9 cellular contexts compared by ENCODE assay signal in the genomic region with DNA sequence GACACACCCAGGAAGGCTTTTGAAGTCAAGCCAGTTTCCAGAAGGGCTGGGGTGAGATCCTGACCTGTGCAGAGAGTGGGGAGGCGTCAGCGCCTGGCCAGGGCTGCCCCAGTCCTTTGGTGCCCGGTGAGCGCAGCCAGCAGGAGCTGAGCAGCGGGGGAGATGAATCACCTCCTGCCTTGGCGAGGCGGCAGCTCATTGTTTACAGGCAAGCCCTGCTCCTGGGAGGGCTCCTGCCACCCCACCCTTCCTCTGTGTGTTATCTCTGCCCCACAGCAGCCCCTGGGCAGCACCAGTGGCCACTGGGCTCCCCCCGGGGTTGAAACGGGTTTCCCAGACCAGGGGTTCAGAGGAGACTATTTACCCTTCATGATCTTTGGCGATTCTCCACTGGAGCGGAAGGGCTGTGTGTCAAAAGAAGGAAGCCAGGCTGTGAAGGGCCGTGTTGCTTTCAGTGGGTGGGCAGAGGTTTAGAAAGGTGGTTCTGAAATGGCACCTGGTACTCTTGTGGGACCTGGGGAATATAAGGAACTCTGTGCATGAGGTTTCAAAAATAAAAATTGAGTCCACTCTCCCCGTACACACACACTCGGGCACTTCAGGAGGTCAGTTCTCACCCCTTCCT. TPM values are rescaled to one million over a fixed set of nuclear protein-coding genes. Genes with fewer than 3 reads are reported as not detected.
DNase-seq lines count a peak whose midpoint lies in the region; ATAC-seq and TF ChIP-seq lines count a peak whose summit lies in the region.
"Had no signal": no experiment of that assay in that cellular context is flagged by ENCODE, and none has a peak within 500 bp of the region (broad histone marks: within the 10 kb centered on the region; RNA-seq: fewer than 3 reads in every experiment).

No MANE protein-coding gene starts in this region.

- H3K4me3 ChIP-seq in PC-3 (ENCODE audit: low read length) (peak overlapping the region; percentile 16; the same call in 1 of the 2 replicates), left lung (no peak overlapping the region), tibial nerve (no peak overlapping the region)

- H3F3A ChIP-seq in PC-3 (ENCODE audit: low read length, unreplicated experiment) = peaks cover 6% of the 10 kb centered on the region

- no peaks in the 10 kb centered on the region for H3K79me2 ChIP-seq in PC-3 (ENCODE audit: low read length)

- no peak for TF ChIP-seq POLR2A in tibial nerve (IDR thresholded peaks at IDR 0.05)

- peak overlapping the region; percentile 68 for H3K27ac ChIP-seq in PC-3 (ENCODE audit: low read length)
- peak overlapping the region in 1 of 2 donors; percentile 9 for H3K27ac ChIP-seq in left lung
- peak overlapping the region in 3 of 4 donors; percentile 21 to 98 (median 97) for H3K27ac ChIP-seq in tibial nerve

- BruUV-seq in PC-3 (replicated peaks; lab: Mats Ljungman, UMichigan) = no TSS peak

- H3K27ac Mint-ChIP-seq in chondrocyte (ENCODE audit: unreplicated experiment) = peak overlapping the region; percentile 45
- H3K27ac Mint-ChIP-seq: nephron had no signal

- peaks cover 15% of the 10 kb centered on the region for H3K4me1 Mint-ChIP-seq in chondrocyte (ENCODE audit: low read depth)
- H3K4me1 Mint-ChIP-seq: nephron had no signal

- POLR2A ChIA-PET in PC-3 (lab: Charles Lee; ENCODE audit: unreplicated experiment) = interaction anchor here (0.6 to 1.3 kb wide), 4 partner anchors 13 to 535 kb away, joined by 3 to 7 read pairs (median 4); partner anchors contain the start of gene ITGB4

- H4K20me1 ChIP-seq in PC-3 (ENCODE audit: low read length) = no peaks in the 10 kb centered on the region

- intact Hi-C loops in PC-3 (cut with micrococcal nuclease) (loop anchor here (1.0 to 2.0 kb wide), 2 partner anchors 14 to 28 kb away; partner anchors contain the start of gene ITGB4), left lung (cut with DNase I) (no loop called here)

- DNase-seq in PC-3 (peak; percentile 94), chondrocyte (ENCODE audit: low spot score) (no peak), left lung (no peak), tibial nerve (ENCODE audit: low spot score in 2 of 2) (no peak), NCI-H2029 treated with DMSO at 0.1 percent for 48 hours (lab: John Stamatoyannopoulos, UW) (no peak), NCI-H1436 treated with DMSO at 0.1 percent for 48 hours (lab: John Stamatoyannopoulos, UW) (no peak), NCI-H524 treated with DMSO at 0.1 percent for 48 hours (lab: John Stamatoyannopoulos, UW) (no peak)

- CTCF ChIA-PET in PC-3 (lab: Charles Lee) = interaction anchor here (0.6 to 1.6 kb wide), 11 partner anchors 12 to 171 kb away, joined by 3 to 7 read pairs (median 4); partner anchors contain the start of genes ITGB4, SMIM5 and TRIM47

- no peaks in the 10 kb centered on the region for H3K27me3 ChIP-seq in PC-3 (ENCODE audit: low read length)
- H3K27me3 ChIP-seq in left lung = peaks cover 0 to 3% of the 10 kb centered on the region in 2 donors
- H3K27me3 ChIP-seq in tibial nerve = no peaks in the 10 kb centered on the region

- H3K4me1 ChIP-seq in PC-3 (ENCODE audit: insufficient read depth, low read length) = peaks cover 34% of the 10 kb centered on the region
- peaks cover 0 to 7% of the 10 kb centered on the region in 2 donors for H3K4me1 ChIP-seq in left lung
- H3K4me1 ChIP-seq in tibial nerve = peaks cover 0 to 38% (median 2%) of the 10 kb centered on the region in 4 donors

- H3K9me3 ChIP-seq in PC-3 (ENCODE audit: low read length) (no peaks in the 10 kb centered on the region), left lung (no peaks in the 10 kb centered on the region), tibial nerve (no peaks in the 10 kb centered on the region)

- no peaks in the 10 kb centered on the region for H3K9me2 ChIP-seq in PC-3 (replicated peaks; ENCODE audit: low read length)

- H2AFZ ChIP-seq in PC-3 (ENCODE audit: low read length) = no peak overlapping the region

- ATAC-seq in PC-3 = peak; percentile 99
- ATAC-seq in left lung = peak; percentile 67
- ATAC-seq in HG02623 (IDR thresholded peaks at IDR 0.05; ENCODE audit: unreplicated experiment) = no peak

- H3K9me3 Mint-ChIP-seq in chondrocyte (ENCODE audit: low read depth) = no peaks in the 10 kb centered on the region
- H3K9me3 Mint-ChIP-seq: nephron had no signal

- H3K27me3 Mint-ChIP-seq in chondrocyte (ENCODE audit: low read depth) = no peaks in the 10 kb centered on the region

- peaks cover 36% of the 10 kb centered on the region for H3K36me3 Mint-ChIP-seq in chondrocyte (ENCODE audit: low read depth)

- 60 to 62% methylated on average over 14 of the region's 14 CpGs for WGBS in tibial nerve, 2 donors

- H3K9ac ChIP-seq in PC-3 (ENCODE audit: low read length) = peak overlapping the region; percentile 14

- H3K4me2 ChIP-seq in PC-3 (ENCODE audit: low read length) = peak overlapping the region; percentile 73

- H3K36me3 ChIP-seq in PC-3 (ENCODE audit: low read depth, low read length) (peaks cover 53% of the 10 kb centered on the region), left lung (peaks cover 0 to 67% of the 10 kb centered on the region in 2 donors), tibial nerve (peaks cover 0 to 70% (median 25%) of the 10 kb centered on the region in 3 donors)

- TF ChIP-seq CTCF in PC-3 (conservative IDR thresholded peaks at IDR 0.05; ENCODE audit: low read depth, low read length) (no peak), chondrocyte (IDR thresholded peaks at IDR 0.05) (no peak), left lung (IDR thresholded peaks at IDR 0.05) (no peak), tibial nerve (IDR thresholded peaks at IDR 0.05) (no peak)

- peak in 1 of 2 donors; percentile 35 for TF ChIP-seq EP300 in tibial nerve (IDR thresholded peaks at IDR 0.05)

- no peak overlapping the region for H3K4me3 Mint-ChIP-seq in chondrocyte (ENCODE audit: unreplicated experiment)
- H3K4me3 Mint-ChIP-seq: nephron had no signal

RNA-seq across cellular contexts. Expression of gene ITGB4, which starts 14.1 kb away (rescaled TPM):
- total RNA-seq in PC-3 (2014; rRNA removed) (273 and 362 TPM in 2 replicates), chondrocyte (5.2 to 52.3 TPM (median 5.6 TPM) in 3 replicates), left lung (10 to 100 TPM; 44.1 to 54.8 TPM), tibial nerve (100 to 1,000 TPM; 211 to 335 (median 233) TPM)

RNA-seq across cellular contexts. Expression of gene SAP30BP, which starts 40.1 kb away (rescaled TPM):
- total RNA-seq in PC-3 (2014; rRNA removed) (97.8 and 115 TPM in 2 replicates), chondrocyte (59.9 to 91.8 TPM (median 67.5 TPM) in 3 replicates), left lung (10 to 100 TPM; 58.9 to 80.8 TPM), tibial nerve (100 to 1,000 TPM in 2 of 4 donors, 10 to 100 TPM in 2; 63.9 to 119 (median 95.3) TPM)

RNA-seq across cellular contexts. Expression of gene RECQL5, which starts 40.3 kb away (rescaled TPM):
- total RNA-seq in PC-3 (2014; rRNA removed) (54.2 and 97.7 TPM in 2 replicates), chondrocyte (20.4 to 30.4 TPM (median 21.1 TPM) in 3 replicates), left lung (10 to 100 TPM; 28.5 to 35.5 TPM), tibial nerve (10 to 100 TPM; 23.2 to 51.9 (median 34.7) TPM)

RNA-seq across cellular contexts. Expression of gene GALK1, which starts 57.8 kb away (rescaled TPM):
- total RNA-seq in PC-3 (2014; rRNA removed) (64.9 and 75.0 TPM in 2 replicates), chondrocyte (27.8 to 34.7 TPM (median 30.0 TPM) in 3 replicates), left lung (10 to 100 TPM; 38.1 to 39.6 TPM), tibial nerve (10 to 100 TPM; 54.5 to 57.5 (median 55.6) TPM)
